ENCODE assay signal across 8 cellular contexts in genomic region chr10:125201108-125201524, GRCh38. TPM values are rescaled to one million over a fixed set of nuclear protein-coding genes. Genes with fewer than 3 reads are reported as not detected.
DNase-seq lines count a peak whose midpoint lies in the region; ATAC-seq, FAIRE-seq and TF ChIP-seq lines count a peak whose summit lies in the region.

No MANE protein-coding gene starts in this region.

- intact Hi-C loops in left cardiac atrium (cut with DNase I): no loop called here

- no peak overlapping the region for H3K4me3 ChIP-seq in fibroblast of lung (replicated peaks in 1 of 4; ENCODE audit: control extremely low read depth in 1 of 4, insufficient read depth in 1 of 4, low read depth in 3 of 4, low read length in 4 of 4)

- DNase-seq in GM12892 (ENCODE audit: insufficient read length): peak; percentile 34
- peak; percentile 18 to 75 for DNase-seq in fibroblast of lung (ENCODE audit: low read depth in 2 of 2)
- no peak for DNase-seq in OCI-M2 (lab: John Stamatoyannopoulos, UW; ENCODE audit: unreplicated experiment)
- DNase-seq in left cardiac atrium: no peak
- no peak for DNase-seq in inferior parietal cortex (ENCODE audit: extremely low spot score)
- no peak for DNase-seq in ureter (ENCODE audit: low spot score)

- TF ChIP-seq POLR2A in GM12892 (IDR thresholded peaks at IDR 0.05; ENCODE audit: low read depth, low read length): no peak

- no peaks in the 10 kb centered on the region for H3K36me3 ChIP-seq in fibroblast of lung (ENCODE audit: control insufficient read depth, insufficient read depth, low read length)

- H3K4me2 ChIP-seq in fibroblast of lung (ENCODE audit: extremely low read depth, insufficient read depth, low read length): no peak overlapping the region

- no peaks in the 10 kb centered on the region for H3K27me3 ChIP-seq in fibroblast of lung (ENCODE audit: control insufficient read depth, insufficient read depth, low read length)

- H3K9me3 ChIP-seq in fibroblast of lung (ENCODE audit: control insufficient read depth, insufficient read depth, low read depth, low read length): no peaks in the 10 kb centered on the region

- FAIRE-seq in GM12892 (lab: Jason Lieb, UNC): peak; percentile 89

- H4K20me1 ChIP-seq in fibroblast of lung (ENCODE audit: control insufficient read depth, extremely low read depth, insufficient read depth, low read length): no peaks in the 10 kb centered on the region

- no peak overlapping the region for H3K9ac ChIP-seq in fibroblast of lung (ENCODE audit: insufficient read depth, low read length)

- H3K79me2 ChIP-seq in fibroblast of lung (ENCODE audit: control insufficient read depth, insufficient read depth, low read length): no peaks in the 10 kb centered on the region

- ATAC-seq in GM21526 (IDR thresholded peaks at IDR 0.05; ENCODE audit: low FRiP score, unreplicated experiment): peak; percentile 91
- ATAC-seq in HG03520 (IDR thresholded peaks at IDR 0.05; ENCODE audit: unreplicated experiment): peak; percentile 97
- ATAC-seq in left cardiac atrium: no peak

- no peak overlapping the region for H3K27ac ChIP-seq in fibroblast of lung (ENCODE audit: insufficient read depth, low read length)

- H2AFZ ChIP-seq in fibroblast of lung (ENCODE audit: low read length): no peak overlapping the region

- no peak for TF ChIP-seq CTCF in fibroblast of lung (conservative IDR thresholded peaks at IDR 0.05 in 1 of 2, IDR thresholded peaks at IDR 0.05 in 1 of 2; ENCODE audit: low read depth in 1 of 2, low read length in 2 of 2)

- no peaks in the 10 kb centered on the region for H3K4me1 ChIP-seq in fibroblast of lung (ENCODE audit: control insufficient read depth, extremely low read depth, insufficient read depth, low read length)

RNA-seq across cellular contexts. Expression of gene CTBP2, which starts 40.8 kb away (rescaled TPM):
- polyA plus RNA-seq in GM12892 (2012; ENCODE audit: missing spikeins): 2.2 TPM
- 56.8 and 73.3 TPM in 2 replicates for total RNA-seq in fibroblast of lung
- 72.1 and 91.0 TPM in 2 replicates for polyA plus RNA-seq in fibroblast of lung
- polyA plus RNA-seq in fibroblast of lung (2012): 53.0 and 60.4 TPM in 2 replicates
- 130 and 131 TPM in 2 replicates for polyA minus RNA-seq in fibroblast of lung (ENCODE audit: low replicate concordance)
- total RNA-seq in left cardiac atrium: 10 to 100 TPM; 30.8 to 36.8 TPM
- 94.5 TPM for total RNA-seq in ureter

Comparison
In these comparisons a context has a peak if more than half of its experiments do, and no peak if none do; other contexts are left out.
1. DNase-seq: peak in GM12892 (single experiment) and fibroblast of lung (2 of 2); none in OCI-M2 (single experiment), left cardiac atrium (single experiment), inferior parietal cortex (single experiment) and ureter (single experiment).
2. ATAC-seq: peak in GM21526 (single experiment) and HG03520 (single experiment); none in left cardiac atrium (0 of 2).